In genomic region chr4:183688216-183688615, GRCh38 we compare ENCODE assay signal across 8 cellular contexts.
"Had no signal": no experiment of that assay in that cellular context is flagged by ENCODE, and none has a peak within 500 bp of the region (broad histone marks: within the 10 kb centered on the region; RNA-seq: fewer than 3 reads in every experiment).

No MANE protein-coding gene starts in this region.

- H3K4me3 ChIP-seq: GM23338, K562 had no signal

- H3K27ac Mint-ChIP-seq: GM23338, H9 had no signal

- ATAC-seq: GM23338, K562 had no signal

- FAIRE-seq: H1, H54, HTR-8/SVneo, K562 had no signal

- H3K9me3 Mint-ChIP-seq: GM23338, H9 had no signal

- DNase-seq: H9, HCEC 1CT, IMR-90 had no signal

- H3K4me1 Mint-ChIP-seq: GM23338, H9 had no signal

- H3K4me3 Mint-ChIP-seq: GM23338, H9 had no signal
